8 cellular contexts compared by ENCODE assay signal in genomic region chr21:33299181-33299752, GRCh38. TPM values are rescaled to one million over a fixed set of nuclear protein-coding genes. Genes with fewer than 3 reads are reported as not detected.
DNase-seq lines count a peak whose midpoint lies in the region; ATAC-seq and TF ChIP-seq lines count a peak whose summit lies in the region.

No MANE protein-coding gene starts in this region.

- peaks cover 0 to 23% (median 0%) of the 10 kb centered on the region in 3 donors for H3K36me3 ChIP-seq in Peyer's patch

- peaks cover 7% of the 10 kb centered on the region for H3K36me3 Mint-ChIP-seq in MCF 10A (ENCODE audit: insufficient read depth, unreplicated experiment)

- peak overlapping the region; percentile 44 for H3K4me3 Mint-ChIP-seq in MCF 10A (ENCODE audit: unreplicated experiment)

- POLR2A ChIA-PET in MCF 10A (lab: Yijun Ruan, JAX), result interaction anchor here (0.6 to 3.7 kb wide), 9 partner anchors 9 to 1168 kb away, joined by 3 to 28 read pairs (median 5); partner anchors contain the start of genes IFNAR1 and IL10RB

- peaks cover 12% of the 10 kb centered on the region for H3K4me1 Mint-ChIP-seq in MCF 10A (ENCODE audit: insufficient read depth, unreplicated experiment)

- peak in 3 of 6 experiments; percentile 12 to 42 (median 23) for TF ChIP-seq CTCF in Peyer's patch (IDR thresholded peaks at IDR 0.05)
- TF ChIP-seq CTCF in MCF 10A (IDR thresholded peaks at IDR 0.05; ENCODE audit: unreplicated experiment), result no peak

- H3K27ac Mint-ChIP-seq in MCF 10A (ENCODE audit: low read depth, unreplicated experiment), result peak overlapping the region; percentile 90

- no TSS peak for BruUV-seq in MCF 10A (replicated peaks; lab: Mats Ljungman, UMichigan)

- H3K4me3 ChIP-seq in Peyer's patch, result no peak overlapping the region

- no peak for TF ChIP-seq POLR2A in Peyer's patch (IDR thresholded peaks at IDR 0.05)

- H3K27ac ChIP-seq in Peyer's patch (peak overlapping the region in 3 of 4 donors; percentile 15 to 47 (median 43)), substantia nigra (ENCODE audit: low read depth, low read length, poor library complexity, severe bottlenecking) (no peak overlapping the region)

- H3K27me3 Mint-ChIP-seq in MCF 10A (ENCODE audit: insufficient read depth, unreplicated experiment), result no peaks in the 10 kb centered on the region

- ATAC-seq in GM18498 (IDR thresholded peaks at IDR 0.05; ENCODE audit: unreplicated experiment) (peak; percentile 82), HG02623 (IDR thresholded peaks at IDR 0.05; ENCODE audit: unreplicated experiment) (peak; percentile 75), GM18873 (IDR thresholded peaks at IDR 0.05; ENCODE audit: low FRiP score, unreplicated experiment) (no peak)

- H3K4me1 ChIP-seq in Peyer's patch, result peaks cover 4 to 22% (median 15%) of the 10 kb centered on the region in 4 donors

- intact Hi-C loops in MCF 10A (cut with micrococcal nuclease), result no loop called here

- CTCF ChIA-PET in MCF 10A (lab: Yijun Ruan, JAX), result interaction anchor here (0.6 to 1.9 kb wide), 7 partner anchors 11 to 63 kb away, joined by 3 to 5 read pairs (median 4); no protein-coding TSS in a partner anchor

- H3K9me3 ChIP-seq in Peyer's patch, result no peaks in the 10 kb centered on the region

- H3K9me3 Mint-ChIP-seq in MCF 10A (ENCODE audit: unreplicated experiment), result no peaks in the 10 kb centered on the region

- no peaks in the 10 kb centered on the region for H3K27me3 ChIP-seq in Peyer's patch

- DNase-seq in Peyer's patch (peak in 1 of 3 donors; percentile 64), MCF 10A (ENCODE audit: unreplicated experiment) (peak; percentile 86), substantia nigra (lab: John Stamatoyannopoulos, UW) (no peak), NCI-H774 (lab: John Stamatoyannopoulos, UW) (no peak)
- DNase-seq in stimulated activated CD8-positive, alpha-beta memory T cell treated with anti-CD3 and anti-CD28 coated beads, Interleukin-4, amount 100 ng/mL, for 48 hours, result peak; percentile 37

RNA-seq across cellular contexts. Expression of gene IFNAR1, which starts 25.5 kb away (rescaled TPM):
- 10 to 100 TPM; 14.9 to 23.1 (median 21.9) TPM for total RNA-seq in Peyer's patch
- total RNA-seq in MCF 10A (2022), result 30.0 and 35.5 TPM in 2 replicates

RNA-seq across cellular contexts. Expression of gene IL10RB, which starts 33.1 kb away (rescaled TPM):
- 10 to 100 TPM in 3 of 4 donors, 1 to 10 TPM in 1; 6.6 to 95.6 (median 74.0) TPM for total RNA-seq in Peyer's patch
- total RNA-seq in MCF 10A (2022), result 23.2 and 26.3 TPM in 2 replicates

Comparison
In these comparisons a context has a peak if more than half of its experiments do, and no peak if none do; other contexts are left out.
1. DNase-seq: peak in MCF 10A (single experiment) and stimulated activated CD8-positive, alpha-beta memory T cell treated with anti-CD3 and anti-CD28 coated beads, Interleukin-4, amount 100 ng/mL, for 48 hours (single experiment); none in substantia nigra (0 of 49) and NCI-H774 (single experiment).